8 cellular contexts compared by ENCODE assay signal in the genomic region with DNA sequence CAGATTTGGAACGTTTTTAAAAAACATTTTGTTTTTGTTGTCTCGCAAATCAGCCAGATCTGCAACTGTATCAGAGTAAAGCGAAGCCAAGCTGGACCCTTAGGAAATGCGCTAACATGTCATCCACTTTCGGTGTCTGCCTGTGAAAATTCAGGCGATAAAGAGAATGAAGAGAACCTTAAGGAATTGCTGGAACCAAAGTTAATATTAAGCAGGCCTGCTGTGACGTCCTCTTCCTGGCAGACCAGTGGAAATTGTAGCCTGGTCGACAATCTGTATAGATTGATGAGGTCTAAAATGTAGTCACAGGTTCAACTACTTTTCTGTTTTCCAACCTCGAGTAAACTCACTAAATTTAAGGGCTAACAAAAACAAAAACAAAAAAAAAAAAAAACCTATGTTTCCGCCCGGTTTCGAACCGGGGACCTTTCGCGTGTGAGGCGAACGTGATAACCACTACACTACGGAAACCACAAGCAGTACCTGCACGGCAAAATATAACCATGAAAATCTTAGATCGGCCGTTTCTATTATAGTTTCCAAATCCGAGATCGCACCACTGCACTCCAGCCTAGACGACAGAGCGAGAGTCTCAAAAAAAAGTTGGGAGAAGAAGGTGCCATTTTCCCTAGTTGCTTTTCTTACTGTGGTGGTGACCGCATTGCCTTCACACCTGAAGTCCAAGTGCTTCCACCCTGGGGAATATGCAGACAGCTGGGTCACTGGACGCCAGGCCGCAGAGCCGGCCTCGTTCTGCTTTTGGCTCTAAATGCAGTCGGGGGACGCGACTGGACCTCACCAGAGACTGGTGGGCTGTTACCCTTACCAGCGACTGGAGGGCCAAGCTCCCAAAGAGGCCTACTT.
DNase-seq lines count a peak whose midpoint lies in the region; ATAC-seq and TF ChIP-seq lines count a peak whose summit lies in the region.
"Not testable (repeated sequence)": the region's sequence is repeated elsewhere in the genome, so short reads cannot be mapped to it uniquely, and the experiment has no call there.

No MANE protein-coding gene starts in this region.

- not testable (repeated sequence) for H3K79me2 ChIP-seq in OCI-LY7 (ENCODE audit: insufficient read depth, low read depth, low read length); neural cell (replicated peaks; ENCODE audit: insufficient read depth, low read length)

- H2AFZ ChIP-seq in OCI-LY7 (ENCODE audit: low read length); neural cell (ENCODE audit: low read depth, low read length): not testable (repeated sequence)

- not testable (repeated sequence) for H3K9ac ChIP-seq in neural cell (ENCODE audit: low read length)

- H3K4me3 ChIP-seq in CD4-positive, CD25-positive, alpha-beta regulatory T cell (ENCODE audit: low read depth, low read length); OCI-LY7 (ENCODE audit: low read depth, low read length, poor library complexity, severe bottlenecking); right cardiac atrium (ENCODE audit: low read length): not testable (repeated sequence)
- peak overlapping the region; percentile 51 for H3K4me3 ChIP-seq in neural cell (ENCODE audit: low read length)

- not testable (repeated sequence) for TF ChIP-seq EP300 in neural cell (conservative IDR thresholded peaks at IDR 0.05; ENCODE audit: poor library complexity, severe bottlenecking)

- not testable (repeated sequence) for TF ChIP-seq RAD21 in neural cell (conservative IDR thresholded peaks at IDR 0.05)

- not testable (repeated sequence) for H3K9me3 Mint-ChIP-seq in CD4-positive, CD25-positive, alpha-beta regulatory T cell; central memory CD8-positive, alpha-beta T cell

- BruUV-seq in OCI-LY7 (replicated peaks; lab: Mats Ljungman, UMichigan): not testable (repeated sequence)

- H3K36me3 Mint-ChIP-seq in CD4-positive, CD25-positive, alpha-beta regulatory T cell: not testable (repeated sequence)
- H3K36me3 Mint-ChIP-seq in central memory CD8-positive, alpha-beta T cell (ENCODE audit: insufficient read depth): peaks cover 14% of the 10 kb centered on the region

- peak in 1 of 3 donors; percentile 52 for DNase-seq in CD4-positive, CD25-positive, alpha-beta regulatory T cell
- DNase-seq in HuH-7.5 (ENCODE audit: low spot score) (peak; percentile 1), OCI-LY7 (ENCODE audit: low spot score) (peak; percentile 48), right cardiac atrium (peak; percentile 19 to 37 (median 31))
- peak; percentile 79 for DNase-seq in activated CD8-positive, alpha-beta memory T cell treated with anti-CD3 and anti-CD28 coated beads for 24 hours
- DNase-seq in central memory CD8-positive, alpha-beta T cell (ENCODE audit: low spot score in 2 of 2): peak in 1 of 2 donors; percentile 29
- DNase-seq in stimulated activated CD8-positive, alpha-beta memory T cell treated with anti-CD3 and anti-CD28 coated beads, Interleukin-15, amount 100 ng/mL, for 24 hours (ENCODE audit: low read depth): peak; percentile 13

- POLR2A ChIA-PET in OCI-LY7 (lab: Charles Lee): not testable (repeated sequence)

- not testable (repeated sequence) for H4K20me1 ChIP-seq in OCI-LY7 (ENCODE audit: insufficient read depth, low read length); neural cell (ENCODE audit: insufficient read depth)

- not testable (repeated sequence) for H3K27ac ChIP-seq in CD4-positive, CD25-positive, alpha-beta regulatory T cell (ENCODE audit: insufficient read depth, low read length, poor library complexity, severe bottlenecking); OCI-LY7 (ENCODE audit: low read depth, low read length, poor library complexity, severe bottlenecking); right cardiac atrium (ENCODE audit: low read length); neural cell (ENCODE audit: low read length)

- intact Hi-C loops in OCI-LY7 (cut with micrococcal nuclease; ENCODE audit: unreplicated experiment); right cardiac atrium (cut with DNase I): not testable (repeated sequence)

- not testable (repeated sequence) for H3K36me3 ChIP-seq in CD4-positive, CD25-positive, alpha-beta regulatory T cell (ENCODE audit: control insufficient read depth, insufficient read depth, low read length); OCI-LY7 (ENCODE audit: insufficient read depth, low read length); neural cell (ENCODE audit: insufficient read depth, low read length)

- H3K4me2 ChIP-seq in OCI-LY7 (ENCODE audit: low read length); neural cell (ENCODE audit: low read length): not testable (repeated sequence)

- H3K27me3 Mint-ChIP-seq in CD4-positive, CD25-positive, alpha-beta regulatory T cell; central memory CD8-positive, alpha-beta T cell: not testable (repeated sequence)

- not testable (repeated sequence) for H3K27me3 ChIP-seq in CD4-positive, CD25-positive, alpha-beta regulatory T cell (ENCODE audit: control insufficient read depth, insufficient read depth, low read length); right cardiac atrium (ENCODE audit: control insufficient read depth, insufficient read depth); neural cell (ENCODE audit: insufficient read depth, low read depth, low read length)

- H3K9me2 ChIP-seq in OCI-LY7 (ENCODE audit: insufficient read depth, low read length); neural cell (ENCODE audit: insufficient read depth, low read length): not testable (repeated sequence)

- H3K27ac Mint-ChIP-seq in CD4-positive, CD25-positive, alpha-beta regulatory T cell: not testable (repeated sequence)
- H3K27ac Mint-ChIP-seq in central memory CD8-positive, alpha-beta T cell (ENCODE audit: low read depth): peak overlapping the region; percentile 83

- peak overlapping the region in 3 of 4 donors; percentile 3 to 56 (median 32) for H3K4me3 Mint-ChIP-seq in CD4-positive, CD25-positive, alpha-beta regulatory T cell
- peak overlapping the region; percentile 55 for H3K4me3 Mint-ChIP-seq in central memory CD8-positive, alpha-beta T cell

- H3K4me1 ChIP-seq in CD4-positive, CD25-positive, alpha-beta regulatory T cell (ENCODE audit: control insufficient read depth, insufficient read depth, low read length, poor library complexity, severe bottlenecking); OCI-LY7 (ENCODE audit: insufficient read depth, low read length, poor library complexity, severe bottlenecking); right cardiac atrium (ENCODE audit: control insufficient read depth, insufficient read depth, low read length): not testable (repeated sequence)

- CTCF ChIA-PET in OCI-LY7 (lab: Charles Lee; ENCODE audit: unreplicated experiment): not testable (repeated sequence)

- H3F3A ChIP-seq in neural cell (ENCODE audit: insufficient read depth, low read length, poor library complexity, severe bottlenecking): not testable (repeated sequence)

- ATAC-seq in CD4-positive, CD25-positive, alpha-beta regulatory T cell (ENCODE audit: low read depth in 2 of 2); central memory CD8-positive, alpha-beta T cell (replicated peaks; ENCODE audit: extremely low read depth, poor library complexity, severe bottlenecking): not testable (repeated sequence)
- peak; percentile 73 to 79 for ATAC-seq in right cardiac atrium

- WGBS in right cardiac atrium: 21% methylated on average over 26 of the region's 34 CpGs

- H3K4me1 Mint-ChIP-seq in CD4-positive, CD25-positive, alpha-beta regulatory T cell; central memory CD8-positive, alpha-beta T cell: not testable (repeated sequence)

- not testable (repeated sequence) for H3K9me3 ChIP-seq in CD4-positive, CD25-positive, alpha-beta regulatory T cell (ENCODE audit: control insufficient read depth in 2 of 2, low read length in 2 of 2); OCI-LY7 (ENCODE audit: low read length); right cardiac atrium (ENCODE audit: control insufficient read depth, low read length); neural cell (ENCODE audit: low read length)

- not testable (repeated sequence) for TF ChIP-seq CTCF in OCI-LY7 (conservative IDR thresholded peaks at IDR 0.05; ENCODE audit: low read length); neural cell (IDR thresholded peaks at IDR 0.05; ENCODE audit: poor library complexity, severe bottlenecking)
